ENCODE assay signal across 18 cellular contexts in genomic region chr4:89022426-89023128, GRCh38. TPM values are rescaled to one million over a fixed set of nuclear protein-coding genes. Genes with fewer than 3 reads are reported as not detected.
DNase-seq lines count a peak whose midpoint lies in the region; ATAC-seq and TF ChIP-seq lines count a peak whose summit lies in the region.
"Had no signal": no experiment of that assay in that cellular context is flagged by ENCODE, and none has a peak within 500 bp of the region (broad histone marks: within the 10 kb centered on the region; RNA-seq: fewer than 3 reads in every experiment).

No MANE protein-coding gene starts in this region.

- ATAC-seq in stimulated activated effector memory CD8-positive, alpha-beta T cell treated with anti-CD3 and anti-CD28 coated beads, Interleukin-12 subunit alpha, Interleukin-12 subunit beta, amount 100 ng/mL, for 72 hours = no peak

- H3K36me3 Mint-ChIP-seq in activated naive CD4-positive, alpha-beta T cell treated with anti-CD3 and anti-CD28 coated beads, Interleukin-2, amount 50 U/mL, for 24 hours = no peaks in the 10 kb centered on the region
- H3K36me3 Mint-ChIP-seq in stimulated activated effector memory CD8-positive, alpha-beta T cell treated with anti-CD3 and anti-CD28 coated beads, Interleukin-12 subunit alpha, Interleukin-12 subunit beta, amount 100 ng/mL, for 72 hours = no peaks in the 10 kb centered on the region
- no peaks in the 10 kb centered on the region for H3K36me3 Mint-ChIP-seq in activated T-cell treated with anti-CD3 and anti-CD28 coated beads, Interleukin-2, amount 50 U/mL, for 24 hours (ENCODE audit: low read depth)
- H3K36me3 Mint-ChIP-seq: CD8-positive, alpha-beta memory T cell had no signal

- H3K27me3 Mint-ChIP-seq in activated naive CD4-positive, alpha-beta T cell treated with anti-CD3 and anti-CD28 coated beads, Interleukin-2, amount 50 U/mL, for 24 hours = no peaks in the 10 kb centered on the region
- peaks cover 1% of the 10 kb centered on the region for H3K27me3 Mint-ChIP-seq in activated T-cell treated with anti-CD3 and anti-CD28 coated beads, Interleukin-2, amount 50 U/mL, for 24 hours
- H3K27me3 Mint-ChIP-seq: IgD-negative memory B cell had no signal

- DNase-seq in activated naive CD4-positive, alpha-beta T cell treated with anti-CD3 and anti-CD28 coated beads, Interleukin-2, amount 50 U/mL, for 16 hours = no peak
- DNase-seq in astrocyte of the cerebellum (ENCODE audit: low read depth) = peak; percentile 27
- DNase-seq in myocyte (ENCODE audit: low read depth) = peak; percentile 70
- DNase-seq in stimulated activated effector memory CD8-positive, alpha-beta T cell treated with anti-CD3 and anti-CD28 coated beads, Interleukin-12 subunit alpha, Interleukin-12 subunit beta, amount 100 ng/mL, for 72 hours (ENCODE audit: low spot score in 2 of 2) = no peak
- no peak for DNase-seq in activated T-cell treated with anti-CD3 and anti-CD28 coated beads, Interleukin-2, amount 50 U/mL, for 24 hours
- no peak for DNase-seq in cardiac septum (ENCODE audit: low spot score)
- no peak for DNase-seq in A172 (ENCODE audit: low spot score)
- DNase-seq: CD8-positive, alpha-beta memory T cell; GDM1; NCI-H1105; NCI-H1694 treated with DMSO at 0.1 percent for 48 hours; NCI-H345; NCI-H526; RPMI8226; SIG-M5 had no signal

- H3K4me1 Mint-ChIP-seq in activated naive CD4-positive, alpha-beta T cell treated with anti-CD3 and anti-CD28 coated beads, Interleukin-2, amount 50 U/mL, for 24 hours = no peaks in the 10 kb centered on the region
- H3K4me1 Mint-ChIP-seq in stimulated activated effector memory CD8-positive, alpha-beta T cell treated with anti-CD3 and anti-CD28 coated beads, Interleukin-12 subunit alpha, Interleukin-12 subunit beta, amount 100 ng/mL, for 72 hours = no peaks in the 10 kb centered on the region
- H3K4me1 Mint-ChIP-seq in activated T-cell treated with anti-CD3 and anti-CD28 coated beads, Interleukin-2, amount 50 U/mL, for 24 hours (ENCODE audit: low read depth) = peaks cover 4% of the 10 kb centered on the region
- H3K4me1 Mint-ChIP-seq: CD8-positive, alpha-beta memory T cell; IgD-negative memory B cell had no signal

- no peak overlapping the region for H3K4me3 ChIP-seq in astrocyte of the cerebellum (ENCODE audit: low read depth, low read length)
- H3K4me3 ChIP-seq: BLaER1 had no signal

- intact Hi-C loops in cardiac septum (cut with DNase I) = loop anchor here (5.0 to 10.0 kb wide), 2 partner anchors 315 to 498 kb away; partner anchors contain the start of gene PYURF

- H3K9me3 Mint-ChIP-seq in activated naive CD4-positive, alpha-beta T cell treated with anti-CD3 and anti-CD28 coated beads, Interleukin-2, amount 50 U/mL, for 24 hours = no peaks in the 10 kb centered on the region
- H3K9me3 Mint-ChIP-seq in stimulated activated effector memory CD8-positive, alpha-beta T cell treated with anti-CD3 and anti-CD28 coated beads, Interleukin-12 subunit alpha, Interleukin-12 subunit beta, amount 100 ng/mL, for 72 hours = no peaks in the 10 kb centered on the region
- H3K9me3 Mint-ChIP-seq in activated T-cell treated with anti-CD3 and anti-CD28 coated beads, Interleukin-2, amount 50 U/mL, for 24 hours = no peaks in the 10 kb centered on the region
- H3K9me3 Mint-ChIP-seq: CD8-positive, alpha-beta memory T cell; IgD-negative memory B cell had no signal

- TF ChIP-seq CTCF in astrocyte of the cerebellum (IDR thresholded peaks at IDR 0.05; ENCODE audit: low read depth, low read length, missing control alignments) = no peak

- in situ Hi-C loops in astrocyte of the cerebellum (cut with HindIII; ENCODE audit: low sequenced_read_pairs) = loop anchor here (25.0 kb wide), 2 partner anchors 210 to 310 kb away; no protein-coding TSS in a partner anchor

- H3K27ac Mint-ChIP-seq in activated naive CD4-positive, alpha-beta T cell treated with anti-CD3 and anti-CD28 coated beads, Interleukin-2, amount 50 U/mL, for 24 hours = peak overlapping the region; percentile 1
- H3K27ac Mint-ChIP-seq in stimulated activated effector memory CD8-positive, alpha-beta T cell treated with anti-CD3 and anti-CD28 coated beads, Interleukin-12 subunit alpha, Interleukin-12 subunit beta, amount 100 ng/mL, for 72 hours = peak overlapping the region; percentile 21
- no peak overlapping the region for H3K27ac Mint-ChIP-seq in activated T-cell treated with anti-CD3 and anti-CD28 coated beads, Interleukin-2, amount 50 U/mL, for 24 hours
- H3K27ac Mint-ChIP-seq: IgD-negative memory B cell had no signal

- H3K4me3 Mint-ChIP-seq in activated naive CD4-positive, alpha-beta T cell treated with anti-CD3 and anti-CD28 coated beads, Interleukin-2, amount 50 U/mL, for 24 hours = no peak overlapping the region
- no peak overlapping the region for H3K4me3 Mint-ChIP-seq in stimulated activated effector memory CD8-positive, alpha-beta T cell treated with anti-CD3 and anti-CD28 coated beads, Interleukin-12 subunit alpha, Interleukin-12 subunit beta, amount 100 ng/mL, for 72 hours
- H3K4me3 Mint-ChIP-seq in activated T-cell treated with anti-CD3 and anti-CD28 coated beads, Interleukin-2, amount 50 U/mL, for 24 hours = no peak overlapping the region
- H3K4me3 Mint-ChIP-seq: CD8-positive, alpha-beta memory T cell; IgD-negative memory B cell had no signal

RNA-seq across cellular contexts. Expression of gene FAM13A, which starts 34.4 kb away (rescaled TPM):
- total RNA-seq in myocyte (14.3 and 16.8 TPM in 2 replicates), cardiac septum (6.6 TPM)
- 4.8 TPM for polyA plus RNA-seq in myocyte (2012)
- total RNA-seq in A172 (2014; rRNA removed; shearing (Covaris generic)) = 8.0 and 9.8 TPM in 2 replicates

Comparison
In these comparisons a context has a peak if more than half of its experiments do, and no peak if none do; other contexts are left out.
1. DNase-seq: peak in astrocyte of the cerebellum (single experiment) and myocyte (single experiment); none in activated naive CD4-positive, alpha-beta T cell treated with anti-CD3 and anti-CD28 coated beads, Interleukin-2, amount 50 U/mL, for 16 hours (single experiment), stimulated activated effector memory CD8-positive, alpha-beta T cell treated with anti-CD3 and anti-CD28 coated beads, Interleukin-12 subunit alpha, Interleukin-12 subunit beta, amount 100 ng/mL, for 72 hours (0 of 2), activated T-cell treated with anti-CD3 and anti-CD28 coated beads, Interleukin-2, amount 50 U/mL, for 24 hours (single experiment), cardiac septum (single experiment) and A172 (single experiment).